1 cellular context compared by ENCODE assay signal in genomic region chr20:32752458-32753250, GRCh38.
A peak's percentile ranks its signal among the peaks of the same experiment; 100 is the strongest.
TF ChIP-seq lines count a peak whose summit lies in the region.

No MANE protein-coding gene starts in this region.

TF ChIP-seq in K562, 482 proteins besides CTCF, POLR2A, EP300 and RAD21 (continued from another document and continues in another):
- TF ChIP-seq E2F4 (CRISPR knock-in tag; IDR thresholded peaks at IDR 0.05; ENCODE audit: low read depth) (no peak), U2AF2 (optimal IDR thresholded peaks at IDR 0.05; ENCODE audit: low read depth, low read length) (no peak), ZNF318 (IDR thresholded peaks at IDR 0.05; ENCODE audit: borderline replicate concordance in 1 of 2, low read depth in 1 of 2) (peak in 1 of 2 experiments; percentile 58; a peak in 2 of 4 replicates), TFAP4 (CRISPR knock-in tag; IDR thresholded peaks at IDR 0.05; ENCODE audit: borderline replicate concordance) (no peak), SMC3 (conservative IDR thresholded peaks at IDR 0.05; ENCODE audit: insufficient read depth, low read depth, low read length) (no peak), HDAC6 (IDR thresholded peaks at IDR 0.05; ENCODE audit: low read depth, low read length) (no peak), NR2F6 (CRISPR knock-in tag; IDR thresholded peaks at IDR 0.05) (no peak), DIDO1 (tag; IDR thresholded peaks at IDR 0.05; ENCODE audit: low read depth) (no peak), ZSCAN29 (IDR thresholded peaks at IDR 0.05) (peak; percentile 55; the same call in 1 of the 2 replicates), SLC30A9 (CRISPR knock-in tag; IDR thresholded peaks at IDR 0.05) (no peak), TARDBP (IDR thresholded peaks at IDR 0.05) (peak; percentile 70; the same call in 1 of the 2 replicates), TEAD4 (IDR thresholded peaks at IDR 0.05; ENCODE audit: low read length) (peak; percentile 98), TEAD4 (CRISPR knock-in tag; IDR thresholded peaks at IDR 0.05; ENCODE audit: borderline replicate concordance) (no peak), MITF (IDR thresholded peaks at IDR 0.05) (no peak), RBM34 (IDR thresholded peaks at IDR 0.05; ENCODE audit: borderline replicate concordance, insufficient read depth, low read length) (no peak), FOXA1 (IDR thresholded peaks at IDR 0.05; ENCODE audit: borderline replicate concordance) (no peak), ZNF445 (CRISPR knock-in tag; IDR thresholded peaks at IDR 0.05; ENCODE audit: low read depth) (no peak), CLOCK (CRISPR knock-in tag; IDR thresholded peaks at IDR 0.05; ENCODE audit: borderline replicate concordance) (no peak), AFF4 (CRISPR knock-in tag; IDR thresholded peaks at IDR 0.05) (no peak), ZBTB33 (CRISPR knock-in tag; IDR thresholded peaks at IDR 0.05) (peak; percentile 50; the same call in 1 of the 2 replicates), MTF1 (CRISPR knock-in tag; IDR thresholded peaks at IDR 0.05; ENCODE audit: borderline replicate concordance) (no peak), FUS (optimal IDR thresholded peaks at IDR 0.05; ENCODE audit: low read depth, low read length) (no peak), ZNF551 (CRISPR knock-in tag; IDR thresholded peaks at IDR 0.05) (no peak), ZNF583 (CRISPR knock-in tag; IDR thresholded peaks at IDR 0.05) (no peak), RNF219 (CRISPR knock-in tag; IDR thresholded peaks at IDR 0.05) (no peak), SAP30 (IDR thresholded peaks at IDR 0.05; ENCODE audit: borderline replicate concordance, insufficient read depth, low read depth, low read length, poor library complexity, severe bottlenecking) (no peak), NEUROD1 (IDR thresholded peaks at IDR 0.05; ENCODE audit: borderline replicate concordance, low read depth, low read length, partially characterized antibody) (peak; percentile 86), ZFP1 (CRISPR knock-in tag; IDR thresholded peaks at IDR 0.05) (no peak), ZNF175 (CRISPR knock-in tag; IDR thresholded peaks at IDR 0.05; ENCODE audit: low read depth) (peak; percentile 79), ZNF79 (CRISPR knock-in tag; IDR thresholded peaks at IDR 0.05; ENCODE audit: low read depth) (no peak), CCNT2 (IDR thresholded peaks at IDR 0.05; ENCODE audit: borderline replicate concordance, extremely low read depth, insufficient read length, low read depth, low read length) (peak; percentile 97), TAF15 (IDR thresholded peaks at IDR 0.05; ENCODE audit: low read depth, low read length) (no peak)
